ENCODE assay signal across 13 cellular contexts in genomic region chr12:49093746-49094103, GRCh38. TPM values are rescaled to one million over a fixed set of nuclear protein-coding genes. Genes with fewer than 3 reads are reported as not detected.
DNase-seq lines count a peak whose midpoint lies in the region; ATAC-seq and TF ChIP-seq lines count a peak whose summit lies in the region.
"Had no signal": no experiment of that assay in that cellular context is flagged by ENCODE, and none has a peak within 500 bp of the region (broad histone marks: within the 10 kb centered on the region; RNA-seq: fewer than 3 reads in every experiment).

No MANE protein-coding gene starts in this region.

- peak overlapping the region; percentile 54; the same call in 1 of the 2 replicates for H2AFZ ChIP-seq in OCI-LY3 (ENCODE audit: low read depth, low read length)

- no peak overlapping the region for H3K27ac Mint-ChIP-seq in activated T-helper 1 cell treated with anti-CD3 and anti-CD28 coated beads, Interleukin-12 subunit alpha, Interleukin-12 subunit beta, Interleukin-2, Interleukin-4 antibody, amounts not matched to agents 30 ng/mL and 10 ng/mL and 1 ng/mL, durations not matched to agents 14 hours and 24 hours and 36 hours
- H3K27ac Mint-ChIP-seq: activated CD4-positive, alpha-beta T cell treated with anti-CD3 and anti-CD28 coated beads, Interleukin-2, amount 10 ng/mL, durations not matched to agents 7 days and 5 days had no signal

- H3K27me3 Mint-ChIP-seq in activated T-helper 1 cell treated with anti-CD3 and anti-CD28 coated beads, Interleukin-12 subunit alpha, Interleukin-12 subunit beta, Interleukin-2, Interleukin-4 antibody, amounts not matched to agents 30 ng/mL and 10 ng/mL and 1 ng/mL, durations not matched to agents 14 hours and 24 hours and 36 hours (ENCODE audit: insufficient read depth): peaks cover 52% of the 10 kb centered on the region

- peak overlapping the region; percentile 29; the same call in 1 of the 2 replicates for H3K9ac ChIP-seq in OCI-LY3 (ENCODE audit: low read length)

- H3K9me3 Mint-ChIP-seq in activated T-helper 1 cell treated with anti-CD3 and anti-CD28 coated beads, Interleukin-12 subunit alpha, Interleukin-12 subunit beta, Interleukin-2, Interleukin-4 antibody, amounts not matched to agents 30 ng/mL and 10 ng/mL and 1 ng/mL, durations not matched to agents 14 hours and 24 hours and 36 hours: no peaks in the 10 kb centered on the region
- H3K9me3 Mint-ChIP-seq: activated CD4-positive, alpha-beta T cell treated with anti-CD3 and anti-CD28 coated beads, Interleukin-2, amount 10 ng/mL, durations not matched to agents 7 days and 5 days had no signal

- H3K9me3 ChIP-seq in OCI-LY3 (ENCODE audit: insufficient read depth, low read length): no peaks in the 10 kb centered on the region
- H3K9me3 ChIP-seq in psoas muscle: no peaks in the 10 kb centered on the region
- H3K9me3 ChIP-seq: body of pancreas, Peyer's patch had no signal

- peaks cover 17% of the 10 kb centered on the region for H3K4me1 ChIP-seq in OCI-LY3 (ENCODE audit: low read length)
- H3K4me1 ChIP-seq in psoas muscle: peaks cover 22% of the 10 kb centered on the region

- H3K27ac ChIP-seq in OCI-LY3 (ENCODE audit: low read length): no peak overlapping the region
- H3K27ac ChIP-seq in psoas muscle: no peak overlapping the region
- H3K27ac ChIP-seq: 22Rv1, body of pancreas had no signal

- peaks cover 5% of the 10 kb centered on the region for H3K36me3 ChIP-seq in OCI-LY3 (replicated peaks; ENCODE audit: low read depth, low read length)
- H3K36me3 ChIP-seq in psoas muscle (ENCODE audit: insufficient read depth in 1 of 2, low read depth in 1 of 2): peaks cover 0 to 25% of the 10 kb centered on the region in 2 donors

- DNase-seq in DMS 273 (lab: John Stamatoyannopoulos, UW; ENCODE audit: unreplicated experiment) (peak; percentile 23), DMS 273 treated with DMSO at 0.1 percent for 48 hours (lab: John Stamatoyannopoulos, UW) (no peak), left ventricle myocardium superior (peak; percentile 39), psoas muscle (no peak), NCI-H446 treated with DMSO at 0.1 percent for 48 hours (lab: John Stamatoyannopoulos, UW) (no peak)
- no peak for DNase-seq in activated T-helper 1 cell treated with anti-CD3 and anti-CD28 coated beads, Interleukin-12 subunit alpha, Interleukin-12 subunit beta, Interleukin-2, Interleukin-4 antibody, amounts not matched to agents 30 ng/mL and 10 ng/mL and 1 ng/mL, durations not matched to agents 14 hours and 24 hours and 36 hours (ENCODE audit: low spot score)
- DNase-seq: activated CD4-positive, alpha-beta T cell treated with anti-CD3 and anti-CD28 coated beads, Interleukin-2, amount 10 ng/mL, durations not matched to agents 7 days and 5 days; body of pancreas; occipital lobe; Peyer's patch had no signal

- H3K27me3 ChIP-seq in OCI-LY3 (ENCODE audit: low read depth, low read length) (peaks cover 53% of the 10 kb centered on the region), psoas muscle (ENCODE audit: insufficient read depth in 3 of 3, low read length in 2 of 3) (peaks cover 0 to 55% (median 24%) of the 10 kb centered on the region in 3 donors)

- intact Hi-C loops in left ventricle myocardium superior (cut with micrococcal nuclease) (no loop called here), psoas muscle (cut with DNase I) (no loop called here)
- intact Hi-C loops in activated T-helper 1 cell treated with anti-CD3 and anti-CD28 coated beads, Interleukin-12 subunit alpha, Interleukin-12 subunit beta, Interleukin-2, Interleukin-4 antibody, amounts not matched to agents 30 ng/mL and 10 ng/mL and 1 ng/mL, durations not matched to agents 14 hours and 24 hours and 36 hours (cut with micrococcal nuclease): loop anchor here (2.0 to 5.0 kb wide), 2 partner anchors 113 to 249 kb away; no protein-coding TSS in a partner anchor

- peak overlapping the region; percentile 95 for H3K4me2 ChIP-seq in OCI-LY3 (ENCODE audit: low read length)

- ATAC-seq in left ventricle myocardium superior: peak; percentile 11
- no peak for ATAC-seq in psoas muscle
- ATAC-seq in HG03108 (IDR thresholded peaks at IDR 0.05; ENCODE audit: unreplicated experiment): no peak

- H4K20me1 ChIP-seq in OCI-LY3 (ENCODE audit: insufficient read depth, low read length): no peaks in the 10 kb centered on the region

- H3K4me3 ChIP-seq in OCI-LY3 (ENCODE audit: low read length) (peak overlapping the region; percentile 73), psoas muscle (peak overlapping the region; percentile 52)
- H3K4me3 ChIP-seq: body of pancreas had no signal

- TF ChIP-seq CTCF in OCI-LY3 (IDR thresholded peaks at IDR 0.05; ENCODE audit: low read depth, low read length) (no peak), psoas muscle (IDR thresholded peaks at IDR 0.05) (no peak)

- no peak overlapping the region for H3K4me3 Mint-ChIP-seq in activated T-helper 1 cell treated with anti-CD3 and anti-CD28 coated beads, Interleukin-12 subunit alpha, Interleukin-12 subunit beta, Interleukin-2, Interleukin-4 antibody, amounts not matched to agents 30 ng/mL and 10 ng/mL and 1 ng/mL, durations not matched to agents 14 hours and 24 hours and 36 hours
- H3K4me3 Mint-ChIP-seq: activated CD4-positive, alpha-beta T cell treated with anti-CD3 and anti-CD28 coated beads, Interleukin-2, amount 10 ng/mL, durations not matched to agents 7 days and 5 days had no signal

- no peaks in the 10 kb centered on the region for H3K79me2 ChIP-seq in OCI-LY3 (ENCODE audit: low read length)

- WGBS in psoas muscle, 3 donors: 14 to 26% (median 17%) methylated on average over 10 of the region's 10 CpGs

- H3K4me1 Mint-ChIP-seq in activated T-helper 1 cell treated with anti-CD3 and anti-CD28 coated beads, Interleukin-12 subunit alpha, Interleukin-12 subunit beta, Interleukin-2, Interleukin-4 antibody, amounts not matched to agents 30 ng/mL and 10 ng/mL and 1 ng/mL, durations not matched to agents 14 hours and 24 hours and 36 hours (ENCODE audit: low read depth): peaks cover 52% of the 10 kb centered on the region

- H3K36me3 Mint-ChIP-seq in activated T-helper 1 cell treated with anti-CD3 and anti-CD28 coated beads, Interleukin-12 subunit alpha, Interleukin-12 subunit beta, Interleukin-2, Interleukin-4 antibody, amounts not matched to agents 30 ng/mL and 10 ng/mL and 1 ng/mL, durations not matched to agents 14 hours and 24 hours and 36 hours (ENCODE audit: low read depth): peaks cover 28% of the 10 kb centered on the region

RNA-seq across cellular contexts. Expression of gene DHH, which starts 0.9 kb away (rescaled TPM):
- total RNA-seq in left ventricle myocardium superior (0.52 TPM), psoas muscle (under 1 TPM; 0.07 to 0.43 (median 0.17) TPM)
- under 1 TPM; 0.08 to 0.39 (median 0.17) TPM for polyA plus RNA-seq in psoas muscle
- 0.10 TPM in 1 of 2 replicates, not detected in the other for total RNA-seq in activated T-helper 1 cell treated with anti-CD3 and anti-CD28 coated beads, Interleukin-12 subunit alpha, Interleukin-12 subunit beta, Interleukin-2, Interleukin-4 antibody, amounts not matched to agents 30 ng/mL and 10 ng/mL and 1 ng/mL, durations not matched to agents 14 hours and 24 hours and 36 hours
- total RNA-seq: body of pancreas had no signal

RNA-seq across cellular contexts. Expression of gene LMBR1L, which starts 16.9 kb away (rescaled TPM):
- total RNA-seq in left ventricle myocardium superior (30.7 TPM), psoas muscle (10 to 100 TPM; 13.3 to 27.3 (median 21.3) TPM)
- polyA plus RNA-seq in psoas muscle: 10 to 100 TPM; 13.3 to 16.8 (median 14.1) TPM
- total RNA-seq in activated T-helper 1 cell treated with anti-CD3 and anti-CD28 coated beads, Interleukin-12 subunit alpha, Interleukin-12 subunit beta, Interleukin-2, Interleukin-4 antibody, amounts not matched to agents 30 ng/mL and 10 ng/mL and 1 ng/mL, durations not matched to agents 14 hours and 24 hours and 36 hours: 50.4 and 52.5 TPM in 2 replicates

RNA-seq across cellular contexts. Expression of gene RHEBL1, which starts 23.9 kb away (rescaled TPM):
- total RNA-seq in left ventricle myocardium superior: 0.32 TPM
- under 1 TPM in 1 of 4 donors, not detected in 3; 0.97 TPM for total RNA-seq in psoas muscle
- polyA plus RNA-seq in psoas muscle: 1 to 10 TPM in 1 of 3 donors, under 1 TPM in 2; 0.21 to 1.2 (median 0.57) TPM
- 8.6 and 10.7 TPM in 2 replicates for total RNA-seq in activated T-helper 1 cell treated with anti-CD3 and anti-CD28 coated beads, Interleukin-12 subunit alpha, Interleukin-12 subunit beta, Interleukin-2, Interleukin-4 antibody, amounts not matched to agents 30 ng/mL and 10 ng/mL and 1 ng/mL, durations not matched to agents 14 hours and 24 hours and 36 hours
- total RNA-seq: body of pancreas, Peyer's patch had no signal

RNA-seq across cellular contexts. Expression of gene KMT2D, which starts 33.1 kb away (rescaled TPM):
- total RNA-seq in left ventricle myocardium superior (43.8 TPM), psoas muscle (10 to 100 TPM; 62.6 to 69.8 (median 65.1) TPM)
- polyA plus RNA-seq in psoas muscle: 10 to 100 TPM; 10.8 to 65.8 (median 13.9) TPM
- total RNA-seq in activated T-helper 1 cell treated with anti-CD3 and anti-CD28 coated beads, Interleukin-12 subunit alpha, Interleukin-12 subunit beta, Interleukin-2, Interleukin-4 antibody, amounts not matched to agents 30 ng/mL and 10 ng/mL and 1 ng/mL, durations not matched to agents 14 hours and 24 hours and 36 hours: 107 and 109 TPM in 2 replicates

RNA-seq across cellular contexts. Expression of gene TUBA1B, which starts 37.5 kb away (rescaled TPM):
- 329 TPM for total RNA-seq in left ventricle myocardium superior
- total RNA-seq in psoas muscle: 100 to 1,000 TPM; 101 to 368 (median 242) TPM
- 1,000 to 10,000 TPM in 1 of 3 donors, 100 to 1,000 TPM in 2; 294 to 1,147 (median 389) TPM for polyA plus RNA-seq in psoas muscle
- 1,521 TPM in 2 replicates for total RNA-seq in activated T-helper 1 cell treated with anti-CD3 and anti-CD28 coated beads, Interleukin-12 subunit alpha, Interleukin-12 subunit beta, Interleukin-2, Interleukin-4 antibody, amounts not matched to agents 30 ng/mL and 10 ng/mL and 1 ng/mL, durations not matched to agents 14 hours and 24 hours and 36 hours

Comparison
In these comparisons a context has a peak if more than half of its experiments do, and no peak if none do; other contexts are left out.
1. DNase-seq: peak in DMS 273 (single experiment) and left ventricle myocardium superior (single experiment); none in DMS 273 treated with DMSO at 0.1 percent for 48 hours (single experiment), psoas muscle (0 of 2), NCI-H446 treated with DMSO at 0.1 percent for 48 hours (single experiment) and activated T-helper 1 cell treated with anti-CD3 and anti-CD28 coated beads, Interleukin-12 subunit alpha, Interleukin-12 subunit beta, Interleukin-2, Interleukin-4 antibody, amounts not matched to agents 30 ng/mL and 10 ng/mL and 1 ng/mL, durations not matched to agents 14 hours and 24 hours and 36 hours (single experiment).